22 cellular contexts compared by ENCODE assay signal in the genomic region with DNA sequence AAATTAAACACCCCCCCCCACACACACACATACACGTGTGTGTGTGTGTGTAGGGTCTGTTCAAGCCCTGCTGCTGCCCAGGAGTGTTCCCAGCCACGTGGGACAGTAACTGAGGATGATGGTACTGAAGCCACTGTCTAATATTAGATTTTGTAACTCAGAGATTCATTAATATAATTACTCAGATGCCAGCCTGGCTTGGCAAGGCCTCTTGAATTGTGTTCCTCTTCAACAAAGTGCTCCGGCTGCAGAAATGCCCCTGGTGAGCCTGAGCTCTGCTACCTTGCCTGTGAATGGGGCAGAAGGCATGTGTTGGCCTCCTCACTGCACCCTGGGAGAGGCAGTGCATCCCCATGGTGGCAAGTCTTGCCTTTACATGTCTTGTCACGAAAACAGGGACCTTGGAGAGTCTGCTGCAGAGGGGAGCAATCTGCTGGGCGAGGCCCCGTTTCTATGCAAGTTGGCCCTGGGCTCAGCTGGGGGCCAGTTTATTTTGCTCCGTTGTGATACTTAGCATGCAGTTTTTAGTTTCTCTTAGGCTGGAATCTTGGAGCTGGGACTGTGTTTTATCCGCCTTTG. TPM values are rescaled to one million over a fixed set of nuclear protein-coding genes. Genes with fewer than 3 reads are reported as not detected.
A peak's percentile ranks its signal among the peaks of the same experiment; 100 is the strongest.
DNase-seq lines count a peak whose midpoint lies in the region; ATAC-seq, FAIRE-seq and TF ChIP-seq lines count a peak whose summit lies in the region.
"Had no signal": no experiment of that assay in that cellular context is flagged by ENCODE, and none has a peak within 500 bp of the region (broad histone marks: within the 10 kb centered on the region; RNA-seq: fewer than 3 reads in every experiment).

No MANE protein-coding gene starts in this region.

- H2AFZ ChIP-seq in mammary epithelial cell (ENCODE audit: low read depth, low read length) (no peak overlapping the region), keratinocyte (ENCODE audit: control insufficient read depth, low read length) (no peak overlapping the region), Karpas-422 (ENCODE audit: low read length) (no peak overlapping the region)

- no peaks in the 10 kb centered on the region for H3K27me3 ChIP-seq in mammary epithelial cell (ENCODE audit: insufficient read depth, low read length)
- H3K27me3 ChIP-seq in keratinocyte (ENCODE audit: control insufficient read depth, extremely low read depth, insufficient read depth, low read length), result no peaks in the 10 kb centered on the region
- no peaks in the 10 kb centered on the region for H3K27me3 ChIP-seq in stomach smooth muscle (ENCODE audit: control insufficient read depth in 1 of 2, insufficient read depth in 2 of 2, low read length in 2 of 2)
- H3K27me3 ChIP-seq in Karpas-422 (ENCODE audit: low read length), result no peaks in the 10 kb centered on the region

- H3K36me3 ChIP-seq in HEK293 (ENCODE audit: control insufficient read depth in 2 of 2, insufficient read depth in 1 of 2, low read length in 2 of 2) (no peaks in the 10 kb centered on the region), mammary epithelial cell (ENCODE audit: insufficient read depth, low read length) (peaks cover 2% of the 10 kb centered on the region), keratinocyte (ENCODE audit: control insufficient read depth in 2 of 2, extremely low read depth in 1 of 2, insufficient read depth in 2 of 2, low read length in 2 of 2) (peaks cover 0 to 5% of the 10 kb centered on the region in 2 experiments), stomach smooth muscle (ENCODE audit: control insufficient read depth in 2 of 2, insufficient read depth in 2 of 2, low read length in 2 of 2) (peaks cover 0 to 3% of the 10 kb centered on the region in 2 donors), Karpas-422 (ENCODE audit: insufficient read depth, low read length) (no peaks in the 10 kb centered on the region)

- DNase-seq in mammary epithelial cell, result no peak
- no peak for DNase-seq in keratinocyte (ENCODE audit: low read depth, low spot score)
- DNase-seq in HK-2 (ENCODE audit: unreplicated experiment), result no peak
- DNase-seq in stimulated activated CD4-positive, alpha-beta T cell treated with anti-CD3 and anti-CD28 coated beads, Interleukin-4, amount 100 ng/mL, for 4 hours, result no peak
- no peak for DNase-seq in Karpas-422
- DNase-seq: activated CD4-positive, alpha-beta T cell treated with anti-CD3 and anti-CD28 coated beads, Interleukin-2, amount 50 U/mL, for 48 hours; activated T-cell treated with anti-CD3 and anti-CD28 coated beads, Interleukin-2, amount 50 U/mL, for 24 hours; CD4-positive, alpha-beta T cell; DMS53; effector memory CD4-positive, alpha-beta T cell; GOT3; hypothalamus; MV-4-11; NCI-H2081; nephron progenitor cell; PC-3 had no signal

- no peaks in the 10 kb centered on the region for H4K20me1 ChIP-seq in mammary epithelial cell (ENCODE audit: insufficient read depth, low read length)
- no peaks in the 10 kb centered on the region for H4K20me1 ChIP-seq in keratinocyte (ENCODE audit: control insufficient read depth, extremely low read depth, insufficient read depth, low read length)
- H4K20me1 ChIP-seq in Karpas-422 (ENCODE audit: insufficient read depth, low read depth, low read length), result no peaks in the 10 kb centered on the region

- H3K9me3 ChIP-seq in HEK293 (ENCODE audit: control insufficient read depth, insufficient read depth, low read depth, low read length) (no peaks in the 10 kb centered on the region), mammary epithelial cell (replicated peaks; ENCODE audit: insufficient read depth, low read length) (no peaks in the 10 kb centered on the region), keratinocyte (ENCODE audit: control insufficient read depth, low read depth, low read length) (no peaks in the 10 kb centered on the region), stomach smooth muscle (ENCODE audit: control insufficient read depth in 2 of 2, low read length in 2 of 2) (no peaks in the 10 kb centered on the region), Karpas-422 (ENCODE audit: low read length) (no peaks in the 10 kb centered on the region)

- H3K4me3 ChIP-seq in HEK293 (ENCODE audit: low read depth, low read length) (no peak overlapping the region), mammary epithelial cell (replicated peaks in 1 of 3; ENCODE audit: insufficient read depth in 1 of 3, low read depth in 2 of 3, low read length in 3 of 3) (no peak overlapping the region), keratinocyte (ENCODE audit: control insufficient read depth in 2 of 3, extremely low read depth in 1 of 3, insufficient read depth in 2 of 3, low read depth in 1 of 3, low read length in 3 of 3) (no peak overlapping the region), stomach smooth muscle (ENCODE audit: low read length in 2 of 2) (peak overlapping the region; percentile 20 to 47), Karpas-422 (ENCODE audit: low read length) (no peak overlapping the region)

- POLR2A ChIA-PET in HEK293 (lab: Yijun Ruan, JAX), result interaction anchor here (0.7 to 0.9 kb wide), 2 partner anchors 15 to 22 kb away, joined by 3 read pairs; no protein-coding TSS in a partner anchor

- peaks cover 8% of the 10 kb centered on the region for H3K9me1 ChIP-seq in keratinocyte (ENCODE audit: control insufficient read depth, extremely low read depth, insufficient read depth, low read length)

- no peak overlapping the region for H3K9ac ChIP-seq in mammary epithelial cell (ENCODE audit: insufficient read depth, low read length)
- no peak overlapping the region for H3K9ac ChIP-seq in keratinocyte (ENCODE audit: control insufficient read depth, extremely low read depth, insufficient read depth, low read length)
- peak overlapping the region; percentile 13 to 29 for H3K9ac ChIP-seq in stomach smooth muscle (ENCODE audit: low read length in 2 of 2)
- no peak overlapping the region for H3K9ac ChIP-seq in Karpas-422 (ENCODE audit: low read length)

- FAIRE-seq in keratinocyte (lab: Jason Lieb, UNC), result peak; percentile 41

- 30% methylated on average over 8 of the region's 8 CpGs for WGBS in mammary epithelial cell (ENCODE audit: low coverage, missing lambda C conversion rate)

- no TSS peak for BruUV-seq in mammary epithelial cell (replicated peaks; lab: Mats Ljungman, UMichigan)

- TF ChIP-seq CTCF in HEK293 (tag by site-specific recombination; IDR thresholded peaks at IDR 0.05) (no peak), mammary epithelial cell (conservative IDR thresholded peaks at IDR 0.05 in 1 of 2, IDR thresholded peaks at IDR 0.05 in 1 of 2; ENCODE audit: extremely low read depth in 1 of 2, insufficient read depth in 1 of 2, low read depth in 1 of 2, low read length in 2 of 2) (no peak), keratinocyte (optimal IDR thresholded peaks at IDR 0.05 in 1 of 3, IDR thresholded peaks at IDR 0.05 in 1 of 3, conservative IDR thresholded peaks at IDR 0.05 in 1 of 3; ENCODE audit: extremely low read depth in 1 of 3, insufficient read depth in 2 of 3, low read length in 3 of 3) (peak in 1 of 3 experiments; percentile 29)

- no peak for ATAC-seq in HG02678 (IDR thresholded peaks at IDR 0.05; ENCODE audit: unreplicated experiment)
- ATAC-seq: activated naive CD4-positive, alpha-beta T cell treated with anti-CD3 and anti-CD28 coated beads, Interleukin-2, amount 50 U/mL, for 72 hours; left colon; PC-3; stimulated activated memory B cell treated with anti-CD40 and anti-IgM and Interleukin-4, amounts not matched to agents 10 μg/mL and 1 μg/mL and 100 μg/mL, for 72 hours had no signal

- dilution Hi-C loops in mammary epithelial cell (cut with HindIII; ENCODE audit: low sequenced_read_pairs), result no loop called here
- dilution Hi-C loops in keratinocyte (cut with MboI; ENCODE audit: extremely low pct_ligation_motif_present, low sequenced_read_pairs), result no loop called here

- H3K4me1 ChIP-seq in HEK293 (ENCODE audit: control insufficient read depth, insufficient read depth, low read length), result peaks cover 16% of the 10 kb centered on the region
- peaks cover 72% of the 10 kb centered on the region for H3K4me1 ChIP-seq in mammary epithelial cell (ENCODE audit: insufficient read depth, low read length)
- H3K4me1 ChIP-seq in keratinocyte (ENCODE audit: control insufficient read depth, extremely low read depth, insufficient read depth, low read length), result peaks cover 72% of the 10 kb centered on the region
- H3K4me1 ChIP-seq in stomach smooth muscle (ENCODE audit: control insufficient read depth, insufficient read depth, low read length), result peaks cover 77% of the 10 kb centered on the region
- H3K4me1 ChIP-seq in Karpas-422 (ENCODE audit: low read length), result peaks cover 6% of the 10 kb centered on the region

- H3K79me2 ChIP-seq in mammary epithelial cell (ENCODE audit: insufficient read depth, low read length) (peaks cover 83% of the 10 kb centered on the region), keratinocyte (ENCODE audit: control insufficient read depth, insufficient read depth, low read length) (peaks cover 64% of the 10 kb centered on the region), Karpas-422 (ENCODE audit: low read length) (no peaks in the 10 kb centered on the region)

- CTCF ChIA-PET in HEK293 (lab: Yijun Ruan, JAX) (interaction anchor here (0.7 to 3.9 kb wide), 7 partner anchors 8 to 74 kb away, joined by 3 to 23 read pairs (median 4); no protein-coding TSS in a partner anchor), mammary epithelial cell (lab: Charles Lee; ENCODE audit: low non-redundant PET) (no interaction called here)

- no peaks in the 10 kb centered on the region for H3K9me2 ChIP-seq in Karpas-422 (replicated peaks; ENCODE audit: insufficient read depth, low read length)

- intact Hi-C loops in mammary epithelial cell (cut with micrococcal nuclease), result no loop called here

- in situ Hi-C loops in mammary epithelial cell (cut with MboI; ENCODE audit: low sequenced_read_pairs in 2 of 2), result no loop called here

- H3K27ac ChIP-seq in HEK293 (ENCODE audit: extremely low read depth, low read depth, low read length) (no peak overlapping the region; the same call in 1 of the 2 replicates), mammary epithelial cell (ENCODE audit: insufficient read depth, low read depth, low read length) (peak overlapping the region; percentile 15), keratinocyte (ENCODE audit: control insufficient read depth, insufficient read depth, low read length) (peak overlapping the region; percentile 47), stomach smooth muscle (ENCODE audit: low read length) (peak overlapping the region; percentile 82), Karpas-422 (ENCODE audit: low read length) (no peak overlapping the region)

- H3K4me2 ChIP-seq in mammary epithelial cell (ENCODE audit: insufficient read depth, low read depth, low read length), result no peak overlapping the region
- H3K4me2 ChIP-seq in keratinocyte (ENCODE audit: control insufficient read depth, extremely low read depth, insufficient read depth, low read depth, low read length), result peak overlapping the region; percentile 47
- no peak overlapping the region for H3K4me2 ChIP-seq in Karpas-422 (ENCODE audit: low read depth, low read length, poor library complexity, severe bottlenecking)

RNA-seq across cellular contexts. Expression of gene NFIX, which starts 44.0 kb away (rescaled TPM):
- total RNA-seq in mammary epithelial cell, result 10 to 100 TPM; 43.2 to 76.1 TPM
- polyA plus RNA-seq in mammary epithelial cell (24.5 TPM), keratinocyte (3.1 to 21.4 TPM (median 5.2 TPM) in 3 replicates)
- polyA minus RNA-seq in mammary epithelial cell (215 TPM), keratinocyte (8.7 to 101 TPM (median 9.2 TPM) in 3 replicates)
- polyA plus RNA-seq in keratinocyte (2011; ENCODE audit: low read depth), result 13.1 TPM
- 8.8 and 19.1 TPM in 2 replicates for polyA plus RNA-seq in keratinocyte (2011; cell fraction: cytosol; rRNA removed)
- polyA plus RNA-seq in keratinocyte (2011; cell fraction: nucleus; rRNA removed), result 16.8 and 22.7 TPM in 2 replicates
- polyA plus RNA-seq in keratinocyte (2012; ENCODE audit: low replicate concordance), result 11.9 and 50.9 TPM in 2 replicates
- polyA minus RNA-seq in keratinocyte (2011; cell fraction: cytosol; rRNA and poly(A)+ RNA removed), result 22.1 TPM
- 9.8 and 16.2 TPM in 2 replicates for polyA minus RNA-seq in keratinocyte (2011; cell fraction: nucleus; rRNA and poly(A)+ RNA removed)
- total RNA-seq in Karpas-422 (2014; rRNA removed; shearing (Covaris generic); ENCODE audit: low replicate concordance), result 0.04 and 0.18 TPM in 2 replicates

Comparison
In these comparisons a context has a peak if more than half of its experiments do, and no peak if none do; other contexts are left out.
1. H3K27ac ChIP-seq: peak in mammary epithelial cell (single experiment), keratinocyte (single experiment) and stomach smooth muscle (single experiment); none in HEK293 (single experiment) and Karpas-422 (single experiment).
2. H3K4me3 ChIP-seq: peak in stomach smooth muscle (2 of 2); none in HEK293 (single experiment), mammary epithelial cell (0 of 3), keratinocyte (0 of 3) and Karpas-422 (single experiment).
3. H3K9ac ChIP-seq: peak in stomach smooth muscle (2 of 2); none in mammary epithelial cell (single experiment), keratinocyte (single experiment) and Karpas-422 (single experiment).
4. RNA of gene NFIX, which starts 44.0 kb away (total RNA-seq): 43.2 to 76.1 TPM in mammary epithelial cell; 0.04 to 0.18 TPM in Karpas-422; every median in the first group is over 10 times any median in the second.